Comparison of ENCODE assay signal across 28 cellular contexts in genomic region chr3:188706176-188706575, GRCh38.
A peak's percentile ranks its signal among the peaks of the same experiment; 100 is the strongest.
DNase-seq lines count a peak whose midpoint lies in the region; TF ChIP-seq lines count a peak whose summit lies in the region.
"Had no signal": no experiment of that assay in that cellular context is flagged by ENCODE, and none has a peak within 500 bp of the region (broad histone marks: within the 10 kb centered on the region; RNA-seq: fewer than 3 reads in every experiment).

No MANE protein-coding gene starts in this region.

- H3K4me1 Mint-ChIP-seq in MCF 10A (ENCODE audit: insufficient read depth, unreplicated experiment): peaks cover 9% of the 10 kb centered on the region

- 0 out of 4 replicates have a peak, but pooled peaks of 1 of the 2 experiments have one; percentile 13 for TF ChIP-seq EP300 in SK-N-SH (IDR thresholded peaks at IDR 0.05; ENCODE audit: borderline replicate concordance in 1 of 2, low read depth in 1 of 2, low read length in 1 of 2)
- TF ChIP-seq EP300 in transverse colon (IDR thresholded peaks at IDR 0.05; ENCODE audit: low read depth): no peak

- H3K4me3 ChIP-seq in mammary epithelial cell (replicated peaks in 1 of 3; ENCODE audit: insufficient read depth in 1 of 3, low read depth in 2 of 3, low read length in 3 of 3): no peak overlapping the region
- no peak overlapping the region for H3K4me3 ChIP-seq in SK-N-SH (ENCODE audit: low read depth in 2 of 2, low read length in 1 of 2)
- no peak overlapping the region for H3K4me3 ChIP-seq in fibroblast of mammary gland (ENCODE audit: control insufficient read depth, low read depth, low read length)
- H3K4me3 ChIP-seq in transverse colon: no peak overlapping the region
- H3K4me3 ChIP-seq: heart right ventricle, Peyer's patch, spleen, upper lobe of right lung had no signal

- no peaks in the 10 kb centered on the region for H4K20me1 ChIP-seq in mammary epithelial cell (ENCODE audit: insufficient read depth, low read length)
- H4K20me1 ChIP-seq in SK-N-SH (ENCODE audit: insufficient read depth): no peaks in the 10 kb centered on the region

- H3K27ac ChIP-seq in mammary epithelial cell (ENCODE audit: insufficient read depth, low read depth, low read length) (no peak overlapping the region), SK-N-SH (ENCODE audit: low read depth in 2 of 2, low read length in 1 of 2) (peak overlapping the region in 1 of 2 experiments; percentile 36; a peak in 2 of 4 replicates), transverse colon (no peak overlapping the region)
- H3K27ac ChIP-seq: heart right ventricle, neutrophil, Peyer's patch, spleen, upper lobe of right lung had no signal

- no peak overlapping the region for H3K4me3 Mint-ChIP-seq in MCF 10A (ENCODE audit: unreplicated experiment)
- H3K4me3 Mint-ChIP-seq: activated CD8-positive, alpha-beta T cell treated with anti-CD3 and anti-CD28 coated beads, Interleukin-2, amount 10 ng/mL, durations not matched to agents 7 days and 5 days; activated naive CD8-positive, alpha-beta T cell treated with anti-CD3 and anti-CD28 coated beads, Interleukin-2, amount 50 U/mL, for 24 hours; stimulated activated effector memory CD8-positive, alpha-beta T cell treated with anti-CD3 and anti-CD28 coated beads, Interleukin-12 subunit alpha, Interleukin-12 subunit beta, amount 100 ng/mL, for 72 hours; T-helper 17 cell had no signal

- no peaks in the 10 kb centered on the region for H3K27me3 Mint-ChIP-seq in MCF 10A (ENCODE audit: insufficient read depth, unreplicated experiment)
- H3K27me3 Mint-ChIP-seq: activated naive CD8-positive, alpha-beta T cell treated with anti-CD3 and anti-CD28 coated beads, Interleukin-2, amount 50 U/mL, for 24 hours; T-helper 17 cell had no signal

- H3K9ac ChIP-seq in mammary epithelial cell (ENCODE audit: insufficient read depth, low read length): no peak overlapping the region
- no peak overlapping the region for H3K9ac ChIP-seq in SK-N-SH

- WGBS in mammary epithelial cell (ENCODE audit: low coverage, missing lambda C conversion rate): 100% methylated on average over 1 of the region's 1 CpG
- WGBS in SK-N-SH (ENCODE audit: low lambda C conversion rate): 53% methylated on average over 1 of the region's 1 CpG
- 75 to 85% methylated on average over 1 of the region's 1 CpG for WGBS in transverse colon (ENCODE audit: low coverage in 1 of 2), 2 donors

- peaks cover 5% of the 10 kb centered on the region for H3F3A ChIP-seq in SK-N-SH (replicated peaks; ENCODE audit: insufficient read depth)

- peaks cover 20% of the 10 kb centered on the region for H3K36me3 Mint-ChIP-seq in MCF 10A (ENCODE audit: insufficient read depth, unreplicated experiment)
- H3K36me3 Mint-ChIP-seq: stimulated activated effector memory CD8-positive, alpha-beta T cell treated with anti-CD3 and anti-CD28 coated beads, Interleukin-12 subunit alpha, Interleukin-12 subunit beta, amount 100 ng/mL, for 72 hours had no signal

- no peak overlapping the region for H2AFZ ChIP-seq in mammary epithelial cell (ENCODE audit: low read depth, low read length)
- no peak overlapping the region for H2AFZ ChIP-seq in SK-N-SH (ENCODE audit: low read depth)

- dilution Hi-C loops in mammary epithelial cell (cut with HindIII; ENCODE audit: low sequenced_read_pairs): no loop called here

- H3K27me3 ChIP-seq in mammary epithelial cell (ENCODE audit: insufficient read depth, low read length) (no peaks in the 10 kb centered on the region), SK-N-SH (ENCODE audit: insufficient read depth) (no peaks in the 10 kb centered on the region), transverse colon (no peaks in the 10 kb centered on the region)
- H3K27me3 ChIP-seq: BE2C, heart right ventricle, neutrophil, Peyer's patch, spleen, upper lobe of right lung had no signal

- TF ChIP-seq POLR2A in transverse colon (IDR thresholded peaks at IDR 0.05): no peak

- H3K4me2 ChIP-seq in mammary epithelial cell (ENCODE audit: insufficient read depth, low read depth, low read length) (no peak overlapping the region), SK-N-SH (no peak overlapping the region)

- no peaks in the 10 kb centered on the region for H3K9me2 ChIP-seq in SK-N-SH

- DNase-seq in MCF 10A (ENCODE audit: unreplicated experiment): peak; percentile 12
- no peak for DNase-seq in mammary epithelial cell
- no peak for DNase-seq in SK-N-SH
- DNase-seq in fibroblast of mammary gland (ENCODE audit: low read depth): peak; percentile 58
- DNase-seq in dermis blood vessel endothelial cell: no peak
- DNase-seq in H4 (ENCODE audit: low spot score): no peak
- DNase-seq in transverse colon: no peak
- no peak for DNase-seq in activated CD8-positive, alpha-beta memory T cell treated with anti-CD3 and anti-CD28 coated beads for 24 hours
- DNase-seq: activated CD4-positive, alpha-beta T cell treated with anti-CD3 and anti-CD28 coated beads for 1 hour; activated CD8-positive, alpha-beta T cell treated with anti-CD3 and anti-CD28 coated beads, Interleukin-2, amount 10 ng/mL, durations not matched to agents 7 days and 5 days; activated gamma-delta T cell treated with Interleukin-2 at 50 U/mL for 16 hours; activated naive CD8-positive, alpha-beta T cell treated with anti-CD3 and anti-CD28 coated beads, Interleukin-2, amount 50 U/mL, for 24 hours; activated T-cell treated with anti-CD3 and anti-CD28 coated beads, Interleukin-2, amount 50 U/mL, for 1 hour; BE2C; heart right ventricle; left colon; mesenchymal stem cell; NCI-H1436 treated with DMSO at 0.1 percent for 48 hours; NCI-H2107; NCI-H524; Peyer's patch; spleen; stimulated activated CD4-positive, alpha-beta T cell treated with anti-CD3 and anti-CD28 coated beads, Interleukin-2, amount 100 ng/mL, for 48 hours; substantia nigra; T-helper 17 cell; upper lobe of right lung had no signal

- no peak for TF ChIP-seq CTCF in MCF 10A (IDR thresholded peaks at IDR 0.05; ENCODE audit: unreplicated experiment)
- no peak for TF ChIP-seq CTCF in mammary epithelial cell (conservative IDR thresholded peaks at IDR 0.05 in 1 of 2, IDR thresholded peaks at IDR 0.05 in 1 of 2; ENCODE audit: extremely low read depth in 1 of 2, insufficient read depth in 1 of 2, low read depth in 1 of 2, low read length in 2 of 2)
- TF ChIP-seq CTCF in SK-N-SH (IDR thresholded peaks at IDR 0.05): no peak
- no peak for TF ChIP-seq CTCF in fibroblast of mammary gland (conservative IDR thresholded peaks at IDR 0.05; ENCODE audit: control insufficient read depth, insufficient read depth, low read depth, low read length)
- no peak for TF ChIP-seq CTCF in transverse colon (IDR thresholded peaks at IDR 0.05)

- TF ChIP-seq RAD21 in SK-N-SH (IDR thresholded peaks at IDR 0.05; ENCODE audit: low read length): no peak

- H3K9me3 Mint-ChIP-seq in MCF 10A (ENCODE audit: unreplicated experiment): no peaks in the 10 kb centered on the region
- H3K9me3 Mint-ChIP-seq: activated naive CD8-positive, alpha-beta T cell treated with anti-CD3 and anti-CD28 coated beads, Interleukin-2, amount 50 U/mL, for 24 hours; stimulated activated effector memory CD8-positive, alpha-beta T cell treated with anti-CD3 and anti-CD28 coated beads, Interleukin-12 subunit alpha, Interleukin-12 subunit beta, amount 100 ng/mL, for 72 hours had no signal

- BruUV-seq in MCF 10A (replicated peaks; lab: Mats Ljungman, UMichigan) (no TSS peak), mammary epithelial cell (replicated peaks; lab: Mats Ljungman, UMichigan) (no TSS peak)

- CTCF ChIA-PET in MCF 10A (lab: Yijun Ruan, JAX): interaction anchor here (0.7 to 1.6 kb wide), 2 partner anchors 39 to 965 kb away, joined by 3 read pairs; no protein-coding TSS in a partner anchor
- CTCF ChIA-PET in mammary epithelial cell (lab: Charles Lee; ENCODE audit: low non-redundant PET): no interaction called here
- CTCF ChIA-PET in SK-N-SH (lab: Yijun Ruan, JAX): interaction anchor here (1.1 kb wide), 1 partner anchor 10 kb away, joined by 4 read pairs; no protein-coding TSS in a partner anchor

- intact Hi-C loops in MCF 10A (cut with micrococcal nuclease): no loop called here
- intact Hi-C loops in mammary epithelial cell (cut with micrococcal nuclease): no loop called here
- intact Hi-C loops in transverse colon (cut with DNase I; ENCODE audit: low total_unique reads): no loop called here

- H3K36me3 ChIP-seq in mammary epithelial cell (ENCODE audit: insufficient read depth, low read length): no peaks in the 10 kb centered on the region
- peaks cover 0 to 11% of the 10 kb centered on the region in 2 experiments for H3K36me3 ChIP-seq in SK-N-SH (replicated peaks in 1 of 2; ENCODE audit: control insufficient read depth in 1 of 2, insufficient read depth in 2 of 2, low read length in 1 of 2)
- peaks cover 0 to 7% (median 0%) of the 10 kb centered on the region in 4 donors for H3K36me3 ChIP-seq in transverse colon
- H3K36me3 ChIP-seq: BE2C, neutrophil, upper lobe of right lung had no signal

- no peak overlapping the region for H3K27ac Mint-ChIP-seq in MCF 10A (ENCODE audit: low read depth, unreplicated experiment)
- H3K27ac Mint-ChIP-seq: activated CD8-positive, alpha-beta T cell treated with anti-CD3 and anti-CD28 coated beads, Interleukin-2, amount 10 ng/mL, durations not matched to agents 7 days and 5 days; activated naive CD8-positive, alpha-beta T cell treated with anti-CD3 and anti-CD28 coated beads, Interleukin-2, amount 50 U/mL, for 24 hours; stimulated activated effector memory CD8-positive, alpha-beta T cell treated with anti-CD3 and anti-CD28 coated beads, Interleukin-12 subunit alpha, Interleukin-12 subunit beta, amount 100 ng/mL, for 72 hours; T-helper 17 cell had no signal

- in situ Hi-C loops in mammary epithelial cell (cut with MboI; ENCODE audit: low sequenced_read_pairs in 2 of 2) (no loop called here), transverse colon (cut with MboI; ENCODE audit: low pct_ligation_motif_present in 1 of 4, low pct_unique_long_range_greater_than_20kb in 1 of 4, low sequenced_read_pairs in 3 of 4) (no loop called here)

- POLR2A ChIA-PET in MCF 10A (lab: Yijun Ruan, JAX): no interaction called here
- POLR2A ChIA-PET in SK-N-SH (lab: Yijun Ruan, JAX): no interaction called here

- H3K79me2 ChIP-seq in mammary epithelial cell (ENCODE audit: insufficient read depth, low read length): no peaks in the 10 kb centered on the region
- H3K79me2 ChIP-seq in SK-N-SH (ENCODE audit: insufficient read depth): peaks cover 16% of the 10 kb centered on the region

- no peaks in the 10 kb centered on the region for H3K4me1 ChIP-seq in mammary epithelial cell (ENCODE audit: insufficient read depth, low read length)
- H3K4me1 ChIP-seq in SK-N-SH (ENCODE audit: control insufficient read depth in 1 of 2, insufficient read depth in 2 of 2, low read depth in 1 of 2, low read length in 1 of 2): peaks cover 0 to 5% of the 10 kb centered on the region in 2 experiments; a peak in 2 of 4 replicates
- peaks cover 0 to 12% (median 0%) of the 10 kb centered on the region in 4 donors for H3K4me1 ChIP-seq in transverse colon
- H3K4me1 ChIP-seq: BE2C, Peyer's patch had no signal

- no peaks in the 10 kb centered on the region for H3K9me3 ChIP-seq in mammary epithelial cell (replicated peaks; ENCODE audit: insufficient read depth, low read length)
- no peaks in the 10 kb centered on the region for H3K9me3 ChIP-seq in SK-N-SH
- H3K9me3 ChIP-seq in transverse colon: no peaks in the 10 kb centered on the region
- H3K9me3 ChIP-seq: BE2C, heart right ventricle, neutrophil, Peyer's patch, spleen, upper lobe of right lung had no signal

Comparison
In these comparisons a context has a peak if more than half of its experiments do, and no peak if none do; other contexts are left out.
1. DNase-seq: peak in MCF 10A (single experiment) and fibroblast of mammary gland (single experiment); none in mammary epithelial cell (single experiment), SK-N-SH (single experiment), dermis blood vessel endothelial cell (single experiment), H4 (single experiment), transverse colon (single experiment) and activated CD8-positive, alpha-beta memory T cell treated with anti-CD3 and anti-CD28 coated beads for 24 hours (single experiment).